In genomic region chrX:41684940-41685339, GRCh38 we compare ENCODE assay signal across 27 cellular contexts. TPM values are rescaled to one million over a fixed set of nuclear protein-coding genes. Genes with fewer than 3 reads are reported as not detected.
"Had no signal": no experiment of that assay in that cellular context is flagged by ENCODE, and none has a peak within 500 bp of the region (broad histone marks: within the 10 kb centered on the region; RNA-seq: fewer than 3 reads in every experiment).

No MANE protein-coding gene starts in this region.

- ATAC-seq: Right ventricle myocardium inferior, T-cell had no signal

- H3K4me3 ChIP-seq: PC-9, Peyer's patch, SJCRH30 had no signal

- H3K4me3 Mint-ChIP-seq: T-cell had no signal

- H3K9me3 ChIP-seq: Peyer's patch, SJCRH30 had no signal

- H3K9me3 Mint-ChIP-seq: T-cell had no signal

- DNase-seq: KBM-7; MV-4-11; NCI-H1092; NCI-H1105 treated with DMSO at 0.1 percent for 48 hours; NCI-H1417 treated with DMSO at 0.1 percent for 48 hours; NCI-H146; NCI-H187; NCI-H2029; NCI-H2081 treated with DMSO at 0.1 percent for 48 hours; NCI-H2171; NCI-H226; NCI-H510A; NCI-H524 treated with DMSO at 0.1 percent for 48 hours; NCI-H69; NCI-H774; NK-92 treated with Interleukin-12 subunit alpha and Interleukin-12 subunit beta, amount 100 ng/mL, for 24 hours; OCI-M1; PC-9; Peyer's patch; SHP77 treated with DMSO at 0.1 percent for 48 hours; SJCRH30; T-cell had no signal

- H3K27ac ChIP-seq: PC-9, Peyer's patch, SJCRH30 had no signal

- H3K36me3 ChIP-seq: Peyer's patch, SJCRH30 had no signal

- H2AFZ ChIP-seq: PC-9 had no signal

- H3K4me2 ChIP-seq: PC-9 had no signal

- H3K4me1 ChIP-seq: Peyer's patch, SJCRH30 had no signal

- H3K27me3 ChIP-seq: Peyer's patch, SJCRH30 had no signal

- H3K27ac Mint-ChIP-seq: T-cell had no signal

RNA-seq across cellular contexts. Expression of gene GPR34, which starts 3.8 kb away (rescaled TPM):
- total RNA-seq: HT-29, LHCN-M2, MCF 10A, PC-9, RPMI7951, SJCRH30 had no signal

RNA-seq across cellular contexts. Expression of gene GPR82, which starts 39.0 kb away (rescaled TPM):
- total RNA-seq: HT-29, LHCN-M2, MCF 10A, PC-9, RPMI7951, SJCRH30 had no signal
